Comparison of ENCODE assay signal across 9 cellular contexts in the genomic region with DNA sequence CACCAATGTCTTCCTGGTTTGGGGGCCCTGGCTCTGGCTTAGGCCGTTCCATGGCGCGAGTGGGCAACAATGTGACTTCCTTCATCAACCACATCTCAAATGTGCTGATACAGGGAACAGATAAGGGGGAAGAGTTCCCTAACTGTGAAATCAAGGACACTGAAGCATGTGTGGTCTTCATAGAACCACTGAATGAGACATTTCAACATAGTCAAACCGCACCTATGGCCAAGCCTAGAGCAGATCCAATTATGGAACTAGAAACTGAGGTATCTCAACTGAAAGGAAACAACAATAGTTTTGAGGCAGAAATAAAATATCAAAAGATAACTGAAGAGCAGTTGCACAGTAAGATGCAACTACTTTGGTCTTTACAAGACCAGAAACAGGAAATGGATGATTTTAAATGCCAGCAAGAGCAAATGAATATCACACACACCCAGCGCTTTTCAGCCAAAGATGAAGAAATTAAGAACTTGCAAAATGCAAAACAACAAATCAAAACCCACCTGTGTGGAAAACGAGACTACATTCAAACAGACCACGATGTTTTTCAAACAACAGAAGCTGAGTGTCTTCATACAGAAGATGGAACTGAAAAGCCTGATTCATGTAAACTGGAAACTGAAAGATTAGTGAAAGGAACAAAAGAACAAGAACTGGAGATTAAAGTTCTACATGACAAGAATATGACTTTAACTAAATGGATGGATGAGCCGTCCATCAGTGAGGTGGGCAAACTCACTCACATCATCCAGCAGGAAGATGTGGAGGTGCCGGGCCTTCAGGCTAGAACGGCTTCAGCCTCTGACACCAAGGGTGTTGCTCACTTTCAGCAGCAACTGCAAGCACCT. TPM values are rescaled to one million over a fixed set of nuclear protein-coding genes. Genes with fewer than 3 reads are reported as not detected.
DNase-seq lines count a peak whose midpoint lies in the region; ATAC-seq and TF ChIP-seq lines count a peak whose summit lies in the region.
"Had no signal": no experiment of that assay in that cellular context is flagged by ENCODE, and none has a peak within 500 bp of the region (broad histone marks: within the 10 kb centered on the region; RNA-seq: fewer than 3 reads in every experiment).

No MANE protein-coding gene starts in this region.

- no peak for TF ChIP-seq CTCF in GM06990 (IDR thresholded peaks at IDR 0.05; ENCODE audit: insufficient read depth, low read length, poor library complexity, severe bottlenecking)

- in situ Hi-C loops in HAP-1 (cut with MboI; ENCODE audit: low sequenced_read_pairs): no loop called here

- peak; percentile 56 for ATAC-seq in GM19467 (IDR thresholded peaks at IDR 0.05; ENCODE audit: unreplicated experiment)

- H3K27ac Mint-ChIP-seq in activated naive CD8-positive, alpha-beta T cell treated with anti-CD3 and anti-CD28 coated beads for 36 hours: peak overlapping the region; percentile 90

- H3K36me3 Mint-ChIP-seq in activated naive CD8-positive, alpha-beta T cell treated with anti-CD3 and anti-CD28 coated beads for 36 hours: no peaks in the 10 kb centered on the region

- H3K4me1 ChIP-seq in HAP-1: no peaks in the 10 kb centered on the region

- no peaks in the 10 kb centered on the region for H3K27me3 Mint-ChIP-seq in activated naive CD8-positive, alpha-beta T cell treated with anti-CD3 and anti-CD28 coated beads for 36 hours

- no peaks in the 10 kb centered on the region for H3K9me3 ChIP-seq in HAP-1

- H3K27me3 ChIP-seq in GM06990 (replicated peaks; ENCODE audit: control insufficient read depth, insufficient read depth, low read length) (no peaks in the 10 kb centered on the region), HAP-1 (ENCODE audit: low read depth) (no peaks in the 10 kb centered on the region)

- peak overlapping the region; percentile 56 for H3K4me3 Mint-ChIP-seq in activated naive CD8-positive, alpha-beta T cell treated with anti-CD3 and anti-CD28 coated beads for 36 hours

- no peaks in the 10 kb centered on the region for H3K36me3 ChIP-seq in GM06990 (ENCODE audit: control insufficient read depth, insufficient read depth, low read length)
- no peaks in the 10 kb centered on the region for H3K36me3 ChIP-seq in HAP-1 (replicated peaks)

- DNase-seq in GM06990 (ENCODE audit: extremely low read depth, insufficient read length) (peak; percentile 31), NCI-H524 (lab: John Stamatoyannopoulos, UW) (no peak), inferior parietal cortex (ENCODE audit: extremely low spot score) (no peak), HAP-1 (ENCODE audit: low spot score in 2 of 2) (no peak), COR-L47 (lab: John Stamatoyannopoulos, UW) (no peak)
- peak; percentile 77 for DNase-seq in Jurkat, Clone E6-1 (ENCODE audit: low read depth, low spot score)
- DNase-seq in activated naive CD8-positive, alpha-beta T cell treated with anti-CD3 and anti-CD28 coated beads for 36 hours: no peak
- DNase-seq: RPMI8226 had no signal

- no peaks in the 10 kb centered on the region for H3K9me3 Mint-ChIP-seq in activated naive CD8-positive, alpha-beta T cell treated with anti-CD3 and anti-CD28 coated beads for 36 hours

- H3K4me1 Mint-ChIP-seq in activated naive CD8-positive, alpha-beta T cell treated with anti-CD3 and anti-CD28 coated beads for 36 hours: peaks cover 29% of the 10 kb centered on the region

- no peak overlapping the region for H3K4me3 ChIP-seq in GM06990 (replicated peaks; ENCODE audit: low read depth, low read length)
- H3K4me3 ChIP-seq in Jurkat, Clone E6-1 (ENCODE audit: low read length): no peak overlapping the region
- H3K4me3 ChIP-seq in HAP-1: no peak overlapping the region

RNA-seq across cellular contexts. Expression of a gene that starts 18.1 kb away (rescaled TPM):
- 122 TPM for polyA plus RNA-seq in Jurkat, Clone E6-1 (2012; ENCODE audit: insufficient read depth, insufficient read length)
- 10 to 100 TPM; 43.9 to 44.1 TPM for total RNA-seq in activated naive CD8-positive, alpha-beta T cell treated with anti-CD3 and anti-CD28 coated beads for 36 hours

Comparison
In these comparisons a context has a peak if more than half of its experiments do, and no peak if none do; other contexts are left out.
1. DNase-seq: peak in GM06990 (single experiment) and Jurkat, Clone E6-1 (single experiment); none in activated naive CD8-positive, alpha-beta T cell treated with anti-CD3 and anti-CD28 coated beads for 36 hours (single experiment), NCI-H524 (0 of 2), inferior parietal cortex (single experiment), HAP-1 (0 of 2) and COR-L47 (single experiment).